8 cellular contexts compared by ENCODE assay signal in genomic region chr6:108835218-108835850, GRCh38. TPM values are rescaled to one million over a fixed set of nuclear protein-coding genes. Genes with fewer than 3 reads are reported as not detected.
A peak's percentile ranks its signal among the peaks of the same experiment; 100 is the strongest.
DNase-seq lines count a peak whose midpoint lies in the region; ATAC-seq and TF ChIP-seq lines count a peak whose summit lies in the region.

No MANE protein-coding gene starts in this region.

- no peak overlapping the region for H3K4me3 ChIP-seq in GM23248

- H3K4me3 Mint-ChIP-seq in activated naive CD4-positive, alpha-beta T cell treated with anti-CD3 and anti-CD28 coated beads for 36 hours = no peak overlapping the region

- peak overlapping the region; percentile 53; the same call in 1 of the 2 replicates for H2AFZ ChIP-seq in GM23248

- peaks cover 6% of the 10 kb centered on the region; the same call in 1 of the 2 replicates for H3F3A ChIP-seq in GM23248 (ENCODE audit: insufficient read depth)

- H3K9me3 Mint-ChIP-seq in activated naive CD4-positive, alpha-beta T cell treated with anti-CD3 and anti-CD28 coated beads for 36 hours = no peaks in the 10 kb centered on the region

- in situ Hi-C loops in GM23248 (cut with MboI) = loop anchor here (10.0 kb wide), 1 partner anchor 291 kb away; no protein-coding TSS in a partner anchor

- H3K36me3 Mint-ChIP-seq in activated naive CD4-positive, alpha-beta T cell treated with anti-CD3 and anti-CD28 coated beads for 36 hours (ENCODE audit: low read depth) = no peaks in the 10 kb centered on the region

- 35 to 41% methylated on average over 4 of the region's 4 CpGs for WGBS in GM23248 (ENCODE audit: low coverage in 1 of 2, low lambda C conversion rate in 2 of 2, missing lambda C conversion rate in 2 of 2), 2 experiments

- CTCF ChIA-PET in activated naive CD4-positive, alpha-beta T cell treated with anti-CD3 and anti-CD28 coated beads for 36 hours (lab: Charles Lee) = interaction anchor here (0.7 to 4.2 kb wide), 17 partner anchors 9 to 294 kb away, joined by 3 to 34 read pairs (median 5); partner anchors contain the start of gene ARMC2

- no peak overlapping the region for H3K27ac Mint-ChIP-seq in activated naive CD4-positive, alpha-beta T cell treated with anti-CD3 and anti-CD28 coated beads for 36 hours

- no peaks in the 10 kb centered on the region for H3K79me2 ChIP-seq in GM23248 (ENCODE audit: insufficient read depth)

- no peaks in the 10 kb centered on the region for H3K9me3 ChIP-seq in GM23248 (ENCODE audit: low read depth)

- H4K20me1 ChIP-seq in GM23248 (ENCODE audit: insufficient read depth) = no peaks in the 10 kb centered on the region

- H3K4me1 Mint-ChIP-seq in activated naive CD4-positive, alpha-beta T cell treated with anti-CD3 and anti-CD28 coated beads for 36 hours (ENCODE audit: low read depth) = peaks cover 19% of the 10 kb centered on the region

- H3K9ac ChIP-seq in GM23248 = no peak overlapping the region

- no peaks in the 10 kb centered on the region for H3K4me1 ChIP-seq in GM23248 (ENCODE audit: insufficient read depth)

- peaks cover 3% of the 10 kb centered on the region for H3K27me3 Mint-ChIP-seq in activated naive CD4-positive, alpha-beta T cell treated with anti-CD3 and anti-CD28 coated beads for 36 hours (ENCODE audit: low read depth)

- intact Hi-C loops in activated naive CD4-positive, alpha-beta T cell treated with anti-CD3 and anti-CD28 coated beads for 36 hours (cut with micrococcal nuclease) = loop anchor here (1.0 to 5.0 kb wide), 7 partner anchors 38 to 547 kb away; partner anchors contain the start of gene CD164
- intact Hi-C loops in head of caudate nucleus (cut with DNase I) (loop anchor here (5.0 kb wide), 1 partner anchor 293 kb away; no protein-coding TSS in a partner anchor), posterior cingulate gyrus (cut with DNase I) (loop anchor here (1.0 to 5.0 kb wide), 3 partner anchors 33 to 293 kb away; no protein-coding TSS in a partner anchor)

- H3K4me2 ChIP-seq in GM23248 (ENCODE audit: unreplicated experiment) = no peak overlapping the region

- no peaks in the 10 kb centered on the region for H3K36me3 ChIP-seq in GM23248 (ENCODE audit: low read depth)

- no peaks in the 10 kb centered on the region for H3K9me2 ChIP-seq in GM23248 (ENCODE audit: insufficient read depth)

- ATAC-seq in SK-N-SH treated with all-trans-retinoic acid at 6 μM for 48 hours = peak; percentile 99

- no peak overlapping the region for H3K27ac ChIP-seq in GM23248

- DNase-seq in DMS153 treated with DMSO at 0.1 percent for 48 hours (lab: John Stamatoyannopoulos, UW; ENCODE audit: unreplicated experiment) (peak; percentile 52), GM23248 (peak; percentile 86), MV-4-11 (lab: John Stamatoyannopoulos, UW) (peak; percentile 72), head of caudate nucleus (peak; percentile 64 to 97 (median 92)), posterior cingulate gyrus (peak; percentile 73 to 98 (median 90)), ureter (ENCODE audit: low spot score) (peak; percentile 89)
- peak; percentile 92 for DNase-seq in activated naive CD4-positive, alpha-beta T cell treated with anti-CD3 and anti-CD28 coated beads for 36 hours

- H3K27me3 ChIP-seq in GM23248 (replicated peaks; ENCODE audit: insufficient read depth) = no peaks in the 10 kb centered on the region

TF ChIP-seq in SK-N-SH treated with all-trans-retinoic acid at 6 μM for 48 hours, 23 proteins besides CTCF, POLR2A, EP300 and RAD21:
- TF ChIP-seq SNAI2 (CRISPR knock-in tag; IDR thresholded peaks at IDR 0.05) (no peak), ESRRG (CRISPR knock-in tag; IDR thresholded peaks at IDR 0.05) (no peak), CSDC2 (CRISPR knock-in tag; IDR thresholded peaks at IDR 0.05) (no peak), CSRNP3 (CRISPR knock-in tag; IDR thresholded peaks at IDR 0.05) (no peak), PATZ1 (CRISPR knock-in tag; IDR thresholded peaks at IDR 0.05; ENCODE audit: borderline replicate concordance) (no peak), GLIS3 (CRISPR knock-in tag; IDR thresholded peaks at IDR 0.05) (no peak), RARB (CRISPR knock-in tag; IDR thresholded peaks at IDR 0.05) (no peak), TOX (CRISPR knock-in tag; IDR thresholded peaks at IDR 0.05; ENCODE audit: borderline replicate concordance) (no peak), ZNF565 (CRISPR knock-in tag; conservative IDR thresholded peaks at IDR 0.05; ENCODE audit: low read depth) (no peak), ISL1 (CRISPR knock-in tag; IDR thresholded peaks at IDR 0.05) (no peak), ZC3H10 (CRISPR knock-in tag; IDR thresholded peaks at IDR 0.05) (no peak), TCF4 (CRISPR knock-in tag; IDR thresholded peaks at IDR 0.05; ENCODE audit: borderline replicate concordance) (no peak), ZFP30 (CRISPR knock-in tag; IDR thresholded peaks at IDR 0.05) (no peak), BACH2 (CRISPR knock-in tag; IDR thresholded peaks at IDR 0.05; ENCODE audit: borderline replicate concordance) (no peak), OSR1 (CRISPR knock-in tag; IDR thresholded peaks at IDR 0.05) (no peak), POU6F1 (CRISPR knock-in tag; IDR thresholded peaks at IDR 0.05; ENCODE audit: borderline replicate concordance, low read depth) (no peak), ZNF70 (CRISPR knock-in tag; IDR thresholded peaks at IDR 0.05) (no peak)

RNA-seq across cellular contexts. Expression of gene ARMC2, which starts 12.9 kb away (rescaled TPM):
- total RNA-seq in GM23248 (2014; rRNA removed; shearing (Covaris generic)) = 0.97 and 1.4 TPM in 2 replicates
- polyA plus RNA-seq in GM23248 (2016; fragmentation: Nextera tagmentation; extraction: Ambion mirVana) = 2.5 and 4.4 TPM in 2 replicates
- 1 to 10 TPM; 3.6 to 3.9 TPM for total RNA-seq in activated naive CD4-positive, alpha-beta T cell treated with anti-CD3 and anti-CD28 coated beads for 36 hours
- 10.9 TPM for total RNA-seq in ureter
